ENCODE assay signal across 12 cellular contexts in genomic region chr12:80553316-80553715, GRCh38.
A peak's percentile ranks its signal among the peaks of the same experiment; 100 is the strongest.
DNase-seq lines count a peak whose midpoint lies in the region; ATAC-seq and TF ChIP-seq lines count a peak whose summit lies in the region.
"Had no signal": no experiment of that assay in that cellular context is flagged by ENCODE, and none has a peak within 500 bp of the region (broad histone marks: within the 10 kb centered on the region; RNA-seq: fewer than 3 reads in every experiment).

No MANE protein-coding gene starts in this region.

- BruUV-seq in PC-3 (replicated peaks; lab: Mats Ljungman, UMichigan), result no TSS peak

- H4K20me1 ChIP-seq in PC-3 (ENCODE audit: low read length) (no peaks in the 10 kb centered on the region), H9 (ENCODE audit: control insufficient read depth, insufficient read depth, insufficient read length) (no peaks in the 10 kb centered on the region)

- no peak overlapping the region for H3K14ac ChIP-seq in H9 (ENCODE audit: insufficient read depth, low read length)

- no peaks in the 10 kb centered on the region for H3K36me3 ChIP-seq in PC-3 (ENCODE audit: low read depth, low read length)
- no peaks in the 10 kb centered on the region for H3K36me3 ChIP-seq in psoas muscle (ENCODE audit: insufficient read depth in 1 of 2, low read depth in 1 of 2)

- POLR2A ChIA-PET in PC-3 (lab: Charles Lee; ENCODE audit: unreplicated experiment), result no interaction called here

- no peak overlapping the region for H4K8ac ChIP-seq in H9 (replicated peaks; ENCODE audit: insufficient read length, low read depth, low read length)

- H3F3A ChIP-seq in PC-3 (ENCODE audit: low read length, unreplicated experiment), result no peaks in the 10 kb centered on the region

- H3K4me3 ChIP-seq in PC-3 (ENCODE audit: low read length) (no peak overlapping the region), psoas muscle (no peak overlapping the region)

- no peaks in the 10 kb centered on the region for H3K79me2 ChIP-seq in PC-3 (ENCODE audit: low read length)
- H3K79me2 ChIP-seq in H9 (ENCODE audit: insufficient read depth, low read length), result no peaks in the 10 kb centered on the region

- H4K5ac ChIP-seq in H9 (ENCODE audit: insufficient read length, low read depth, low read length), result no peak overlapping the region

- TF ChIP-seq CTCF in PC-3 (conservative IDR thresholded peaks at IDR 0.05; ENCODE audit: low read depth, low read length) (no peak), psoas muscle (IDR thresholded peaks at IDR 0.05) (no peak), H9 (conservative IDR thresholded peaks at IDR 0.05) (no peak)

- H2BK12ac ChIP-seq in H9 (ENCODE audit: insufficient read length, low read depth, low read length), result no peak overlapping the region

- H3K9me3 ChIP-seq in PC-3 (ENCODE audit: low read length) (no peaks in the 10 kb centered on the region), psoas muscle (no peaks in the 10 kb centered on the region), H9 (ENCODE audit: control insufficient read depth, low read depth, low read length) (no peaks in the 10 kb centered on the region)

- no peak overlapping the region for H2AK5ac ChIP-seq in H9 (ENCODE audit: insufficient read length, low read length)

- H4K91ac ChIP-seq in H9 (ENCODE audit: insufficient read length, low read depth, low read length), result no peak overlapping the region

- intact Hi-C loops in PC-3 (cut with micrococcal nuclease), result loop anchor here (2.0 kb wide), 1 partner anchor 45 kb away; no protein-coding TSS in a partner anchor
- intact Hi-C loops in psoas muscle (cut with DNase I), result no loop called here

- 0 out of 2 replicates have a peak, but pooled peaks cover 3% of the 10 kb centered on the region for H3K9me2 ChIP-seq in PC-3 (replicated peaks; ENCODE audit: low read length)

- H3K4me2 ChIP-seq in PC-3 (ENCODE audit: low read length) (peak overlapping the region; percentile 23), H9 (ENCODE audit: insufficient read depth, insufficient read length, low read length) (no peak overlapping the region)

- H3T11ph ChIP-seq in H9 (ENCODE audit: low read length), result no peak overlapping the region

- H3K23me2 ChIP-seq in H9 (ENCODE audit: insufficient read length, low read depth, low read length, poor library complexity, severe bottlenecking), result no peaks in the 10 kb centered on the region

- no peak overlapping the region for H3K4me3 Mint-ChIP-seq in H9
- H3K4me3 Mint-ChIP-seq: activated T-cell treated with anti-CD3 and anti-CD28 coated beads, Interleukin-2, amount 50 U/mL, for 4 hours; neural crest cell had no signal

- H2AFZ ChIP-seq in PC-3 (ENCODE audit: low read length) (no peak overlapping the region), H9 (ENCODE audit: low read length) (no peak overlapping the region)

- H2BK120ac ChIP-seq in H9 (ENCODE audit: low read depth, low read length, poor library complexity, severe bottlenecking), result no peak overlapping the region

- H3K9ac ChIP-seq in PC-3 (ENCODE audit: low read length), result no peak overlapping the region
- H3K9ac ChIP-seq in H9 (ENCODE audit: extremely low read depth, insufficient read length, low read length), result no peak overlapping the region

- H3K36me3 Mint-ChIP-seq in H9 (ENCODE audit: insufficient read depth in 1 of 3, low read depth in 3 of 3), result no peaks in the 10 kb centered on the region

- H3K4me1 Mint-ChIP-seq in H9, result no peaks in the 10 kb centered on the region
- H3K4me1 Mint-ChIP-seq: neural crest cell had no signal

- H3K27ac ChIP-seq in PC-3 (ENCODE audit: low read length) (peak overlapping the region; percentile 72), psoas muscle (no peak overlapping the region), H9 (ENCODE audit: insufficient read length, low read depth, low read length) (no peak overlapping the region)

- WGBS in psoas muscle, 3 donors, result 36 to 46% (median 44%) methylated on average over 3 of the region's 3 CpGs
- WGBS in H9 (ENCODE audit: extremely low coverage, insufficient read length, low lambda C conversion rate), result no CpG with 5 or more reads among the region's 3 CpGs

- no peak overlapping the region for H3K23ac ChIP-seq in H9 (ENCODE audit: insufficient read length, low read depth, low read length)

- H3K18ac ChIP-seq in H9 (ENCODE audit: insufficient read length, low read depth, low read length), result no peak overlapping the region

- ATAC-seq in PC-3 (peak; percentile 93), esophagus mucosa (peak; percentile 86), psoas muscle (peak; percentile 64 to 79 (median 71)), GM18520 (IDR thresholded peaks at IDR 0.05; ENCODE audit: unreplicated experiment) (no peak)
- ATAC-seq: activated T-cell treated with anti-CD3 and anti-CD28 coated beads, Interleukin-2, amount 50 U/mL, for 4 hours had no signal

- H3K27me3 ChIP-seq in PC-3 (ENCODE audit: low read length) (no peaks in the 10 kb centered on the region), psoas muscle (ENCODE audit: insufficient read depth in 3 of 3, low read length in 2 of 3) (no peaks in the 10 kb centered on the region), H9 (ENCODE audit: insufficient read depth, low read length) (no peaks in the 10 kb centered on the region; the same call in 1 of the 2 replicates)

- no peak overlapping the region for H2BK5ac ChIP-seq in H9 (ENCODE audit: insufficient read length, low read length)

- peaks cover 26% of the 10 kb centered on the region for H3K4me1 ChIP-seq in PC-3 (ENCODE audit: insufficient read depth, low read length)
- peaks cover 5% of the 10 kb centered on the region for H3K4me1 ChIP-seq in psoas muscle
- H3K4me1 ChIP-seq in H9 (ENCODE audit: insufficient read depth, low read length), result no peaks in the 10 kb centered on the region

- H3K27me3 Mint-ChIP-seq in H9 (ENCODE audit: low read depth), result no peaks in the 10 kb centered on the region

- peak; percentile 93 for DNase-seq in EH (ENCODE audit: low read depth)
- peak; percentile 87 for DNase-seq in PC-3
- no peak for DNase-seq in psoas muscle
- no peak for DNase-seq in DMS 273 (lab: John Stamatoyannopoulos, UW; ENCODE audit: unreplicated experiment)
- DNase-seq in H9, result no peak
- DNase-seq in stimulated activated CD4-positive, alpha-beta T cell treated with anti-CD3 and anti-CD28 coated beads, Interleukin-12 subunit alpha, Interleukin-12 subunit beta, amount 100 ng/mL, for 4 hours, result no peak
- DNase-seq: activated T-cell treated with anti-CD3 and anti-CD28 coated beads, Interleukin-2, amount 50 U/mL, for 4 hours; DMS79; stimulated activated CD4-positive, alpha-beta T cell treated with anti-CD3 and anti-CD28 coated beads, Interleukin-4, amount 100 ng/mL, for 24 hours had no signal

- CTCF ChIA-PET in PC-3 (lab: Charles Lee), result no interaction called here

- H3K56ac ChIP-seq in H9 (ENCODE audit: insufficient read length, low read depth, low read length), result no peak overlapping the region

- no peak overlapping the region for H3K4ac ChIP-seq in H9 (ENCODE audit: low read depth, low read length)

- H3K79me1 ChIP-seq in H9 (ENCODE audit: insufficient read depth, low read depth, low read length, poor library complexity, severe bottlenecking), result no peaks in the 10 kb centered on the region

- H2BK20ac ChIP-seq in H9 (ENCODE audit: low read depth, low read length, poor library complexity, severe bottlenecking), result no peak overlapping the region

- no peak overlapping the region for H2BK15ac ChIP-seq in H9 (ENCODE audit: low read depth, low read length)

- no peak overlapping the region for H3K27ac Mint-ChIP-seq in H9

- H3K9me3 Mint-ChIP-seq in H9, result no peaks in the 10 kb centered on the region
- H3K9me3 Mint-ChIP-seq: activated T-cell treated with anti-CD3 and anti-CD28 coated beads, Interleukin-2, amount 50 U/mL, for 4 hours; neural crest cell had no signal

Comparison
In these comparisons a context has a peak if more than half of its experiments do, and no peak if none do; other contexts are left out.
1. DNase-seq: peak in EH (single experiment) and PC-3 (single experiment); none in psoas muscle (0 of 2), DMS 273 (single experiment), H9 (single experiment) and stimulated activated CD4-positive, alpha-beta T cell treated with anti-CD3 and anti-CD28 coated beads, Interleukin-12 subunit alpha, Interleukin-12 subunit beta, amount 100 ng/mL, for 4 hours (single experiment).